12 cellular contexts compared by ENCODE assay signal in the genomic region with DNA sequence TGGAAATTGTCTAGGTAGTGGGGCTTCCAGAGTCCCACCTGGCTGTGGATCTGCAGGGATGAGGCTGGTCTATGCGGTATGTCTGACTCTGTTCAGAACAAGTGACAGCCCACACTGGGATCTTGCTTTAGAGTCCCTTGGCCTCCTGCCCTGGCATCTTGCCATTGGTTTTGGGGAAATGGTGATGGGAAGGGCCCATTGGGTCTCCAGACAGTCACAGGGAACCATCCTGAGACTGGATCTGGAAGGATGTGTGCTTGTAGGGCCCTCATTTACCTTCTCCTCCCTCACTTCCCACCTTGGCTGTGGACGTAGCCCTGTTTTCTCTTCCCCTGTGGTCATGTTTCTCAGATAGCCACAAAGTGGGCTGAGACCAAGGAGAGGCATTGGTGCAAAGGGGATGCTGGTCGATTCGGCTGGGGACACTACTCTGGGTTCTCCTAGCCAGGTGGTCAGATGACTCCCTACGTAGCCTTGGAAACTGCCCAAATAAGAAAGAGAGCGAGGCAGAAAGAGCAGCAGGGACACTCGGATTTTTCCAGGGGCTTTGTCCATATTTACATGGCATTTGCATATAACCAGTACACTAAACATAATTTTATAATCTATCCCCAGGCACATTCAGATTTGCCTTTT. TPM values are rescaled to one million over a fixed set of nuclear protein-coding genes. Genes with fewer than 3 reads are reported as not detected.
DNase-seq lines count a peak whose midpoint lies in the region; ATAC-seq and TF ChIP-seq lines count a peak whose summit lies in the region.
"Had no signal": no experiment of that assay in that cellular context is flagged by ENCODE, and none has a peak within 500 bp of the region (broad histone marks: within the 10 kb centered on the region; RNA-seq: fewer than 3 reads in every experiment).

No MANE protein-coding gene starts in this region.

- TF ChIP-seq POLR2A in breast epithelium (IDR thresholded peaks at IDR 0.05), result no peak

- H3K36me3 Mint-ChIP-seq in HFFc6 (ENCODE audit: low read depth), result no peaks in the 10 kb centered on the region
- H3K36me3 Mint-ChIP-seq: stimulated activated memory B cell treated with anti-CD40 and anti-IgM and Interleukin-4, amounts not matched to agents 10 μg/mL and 1 μg/mL and 100 μg/mL, for 72 hours had no signal

- WGBS in lung, 2 donors, result 60 to 80% methylated on average over 7 of the region's 7 CpGs

- no peaks in the 10 kb centered on the region for H3K9me2 ChIP-seq in OCI-LY7 (ENCODE audit: insufficient read depth, low read length)

- H3K27ac ChIP-seq in breast epithelium (peak overlapping the region; percentile 92 to 95), lung (ENCODE audit: low read depth in 1 of 2, low read length in 1 of 2) (peak overlapping the region in 1 of 2 donors; percentile 88), skin epidermis (peak overlapping the region in 14 of 21 experiments; percentile 25 to 87 (median 68)), OCI-LY7 (ENCODE audit: low read depth, low read length, poor library complexity, severe bottlenecking) (no peak overlapping the region)
- H3K27ac ChIP-seq: BLaER1 treated with 17β-estradiol and CSF1 and Interleukin-3, amounts not matched to agents 10 nM and 100 nM had no signal

- intact Hi-C loops in breast epithelium (cut with DNase I; ENCODE audit: low total_unique reads) (no loop called here), OCI-LY7 (cut with micrococcal nuclease; ENCODE audit: unreplicated experiment) (no loop called here)

- no peaks in the 10 kb centered on the region for H4K20me1 ChIP-seq in OCI-LY7 (ENCODE audit: insufficient read depth, low read length)
- H4K20me1 ChIP-seq: BLaER1 treated with 17β-estradiol and CSF1 and Interleukin-3, amounts not matched to agents 10 nM and 100 nM had no signal

- H3K4me3 Mint-ChIP-seq in HFFc6, result no peak overlapping the region
- H3K4me3 Mint-ChIP-seq: stimulated activated memory B cell treated with anti-CD40 and anti-IgM and Interleukin-4, amounts not matched to agents 10 μg/mL and 1 μg/mL and 100 μg/mL, for 72 hours had no signal

- no peak for ATAC-seq in lung (ENCODE audit: insufficient read depth, low FRiP score)
- ATAC-seq: stimulated activated memory B cell treated with anti-CD40 and anti-IgM and Interleukin-4, amounts not matched to agents 10 μg/mL and 1 μg/mL and 100 μg/mL, for 72 hours had no signal

- no peak overlapping the region for H2AFZ ChIP-seq in OCI-LY7 (ENCODE audit: low read length)

- peaks cover 38% of the 10 kb centered on the region for H3K4me1 Mint-ChIP-seq in HFFc6 (ENCODE audit: low read depth)
- H3K4me1 Mint-ChIP-seq: stimulated activated memory B cell treated with anti-CD40 and anti-IgM and Interleukin-4, amounts not matched to agents 10 μg/mL and 1 μg/mL and 100 μg/mL, for 72 hours had no signal

- no peaks in the 10 kb centered on the region for H3K36me3 ChIP-seq in breast epithelium
- H3K36me3 ChIP-seq in lung (ENCODE audit: control insufficient read depth in 2 of 2, insufficient read depth in 2 of 2, low read length in 2 of 2), result no peaks in the 10 kb centered on the region
- no peaks in the 10 kb centered on the region for H3K36me3 ChIP-seq in HAP-1 (replicated peaks)
- H3K36me3 ChIP-seq in OCI-LY7 (ENCODE audit: insufficient read depth, low read length), result no peaks in the 10 kb centered on the region
- H3K36me3 ChIP-seq: BLaER1 treated with 17β-estradiol and CSF1 and Interleukin-3, amounts not matched to agents 10 nM and 100 nM had no signal

- peak overlapping the region; percentile 18; the same call in 1 of the 2 replicates for H3K27ac Mint-ChIP-seq in HFFc6
- H3K27ac Mint-ChIP-seq: stimulated activated memory B cell treated with anti-CD40 and anti-IgM and Interleukin-4, amounts not matched to agents 10 μg/mL and 1 μg/mL and 100 μg/mL, for 72 hours had no signal

- CTCF ChIA-PET in GM10248 (lab: Yijun Ruan, JAX) (no interaction called here), OCI-LY7 (lab: Charles Lee; ENCODE audit: unreplicated experiment) (no interaction called here)

- H3K4me3 ChIP-seq in breast epithelium (peak overlapping the region; percentile 7 to 47 (median 24)), lung (no peak overlapping the region), skin epidermis (no peak overlapping the region), HAP-1 (no peak overlapping the region), OCI-LY7 (ENCODE audit: low read depth, low read length, poor library complexity, severe bottlenecking) (no peak overlapping the region)
- H3K4me3 ChIP-seq: BLaER1 treated with 17β-estradiol and CSF1 and Interleukin-3, amounts not matched to agents 10 nM and 100 nM had no signal

- no peak overlapping the region for H3K4me2 ChIP-seq in OCI-LY7 (ENCODE audit: low read length)
- H3K4me2 ChIP-seq: BLaER1 treated with 17β-estradiol and CSF1 and Interleukin-3, amounts not matched to agents 10 nM and 100 nM had no signal

- H3K9me3 ChIP-seq in breast epithelium, result no peaks in the 10 kb centered on the region
- H3K9me3 ChIP-seq in lung (ENCODE audit: control insufficient read depth in 2 of 2, insufficient read depth in 1 of 2, low read length in 1 of 2), result no peaks in the 10 kb centered on the region
- no peaks in the 10 kb centered on the region for H3K9me3 ChIP-seq in HAP-1
- H3K9me3 ChIP-seq in OCI-LY7 (ENCODE audit: low read length), result no peaks in the 10 kb centered on the region
- H3K9me3 ChIP-seq: BLaER1 treated with 17β-estradiol and CSF1 and Interleukin-3, amounts not matched to agents 10 nM and 100 nM had no signal

- H3K4me1 ChIP-seq in breast epithelium (peaks cover 30 to 48% of the 10 kb centered on the region in 2 donors), lung (ENCODE audit: control insufficient read depth in 2 of 2, insufficient read depth in 2 of 2, low read length in 2 of 2) (peaks cover 0 to 42% of the 10 kb centered on the region in 2 donors), HAP-1 (peaks cover 16% of the 10 kb centered on the region), OCI-LY7 (ENCODE audit: insufficient read depth, low read length, poor library complexity, severe bottlenecking) (no peaks in the 10 kb centered on the region)

- TF ChIP-seq CTCF in HFFc6 (IDR thresholded peaks at IDR 0.05) (no peak), breast epithelium (IDR thresholded peaks at IDR 0.05) (no peak), lung (IDR thresholded peaks at IDR 0.05; ENCODE audit: control extremely low read depth, extremely low read depth) (no peak), GM10248 (IDR thresholded peaks at IDR 0.05; ENCODE audit: control extremely low read depth, extremely low read depth, low read depth, missing control alignments) (no peak), OCI-LY7 (conservative IDR thresholded peaks at IDR 0.05; ENCODE audit: low read length) (no peak)

- POLR2A ChIA-PET in GM10248 (lab: Yijun Ruan, JAX) (no interaction called here), OCI-LY7 (lab: Charles Lee) (no interaction called here)

- H3K79me2 ChIP-seq in OCI-LY7 (ENCODE audit: insufficient read depth, low read depth, low read length), result no peaks in the 10 kb centered on the region

- H3K27me3 ChIP-seq in breast epithelium (no peaks in the 10 kb centered on the region), lung (ENCODE audit: control insufficient read depth, insufficient read depth) (no peaks in the 10 kb centered on the region), HAP-1 (ENCODE audit: low read depth) (no peaks in the 10 kb centered on the region)
- H3K27me3 ChIP-seq: BLaER1 treated with 17β-estradiol and CSF1 and Interleukin-3, amounts not matched to agents 10 nM and 100 nM had no signal

- H3K9me3 Mint-ChIP-seq in HFFc6, result no peaks in the 10 kb centered on the region
- H3K9me3 Mint-ChIP-seq: stimulated activated memory B cell treated with anti-CD40 and anti-IgM and Interleukin-4, amounts not matched to agents 10 μg/mL and 1 μg/mL and 100 μg/mL, for 72 hours had no signal

- no peaks in the 10 kb centered on the region; the same call in 1 of the 2 replicates for H3K27me3 Mint-ChIP-seq in HFFc6 (ENCODE audit: insufficient read depth)

- in situ Hi-C loops in HAP-1 (cut with MboI; ENCODE audit: low sequenced_read_pairs), result no loop called here

- DNase-seq in HFFc6 (no peak), breast epithelium (ENCODE audit: low spot score in 2 of 2) (no peak), lung (ENCODE audit: low spot score) (peak; percentile 46), HAP-1 (ENCODE audit: low spot score in 2 of 2) (no peak), GM10248 (ENCODE audit: extremely low spot score) (no peak), OCI-LY7 (ENCODE audit: low spot score) (no peak)
- no peak for DNase-seq in stimulated activated CD4-positive, alpha-beta T cell treated with anti-CD3 and anti-CD28 coated beads, Interleukin-4, amount 100 ng/mL, for 4 hours
- DNase-seq: activated naive CD4-positive, alpha-beta T cell; NCI-H2029 treated with DMSO at 0.1 percent for 48 hours had no signal

- BruUV-seq in OCI-LY7 (replicated peaks; lab: Mats Ljungman, UMichigan), result no TSS peak

RNA-seq across cellular contexts. Expression of gene SOX13, which starts 15.1 kb away (rescaled TPM):
- 10 to 100 TPM in 5 of 6 experiments, 1 to 10 TPM in 1; 9.9 to 13.5 (median 11.1) TPM for total RNA-seq in HFFc6 (2021; fragmentation: NEBNext Ultra II Directional; extraction: Animal tissue kit (Norgen Biotek cat#: 25700))
- total RNA-seq in breast epithelium (10 to 100 TPM; 22.9 to 34.7 (median 31.9) TPM), lung (10 to 100 TPM; 42.0 to 52.6 TPM), OCI-LY7 (2022) (0.27 and 0.53 TPM in 2 replicates)
- polyA plus RNA-seq in lung, result 10 to 100 TPM; 14.7 to 18.5 TPM
- not detected in 2 replicates for total RNA-seq in OCI-LY7 (2014; rRNA removed; shearing (Covaris generic))

Comparison
In these comparisons a context has a peak if more than half of its experiments do, and no peak if none do; other contexts are left out.
1. H3K4me3 ChIP-seq: peak in breast epithelium (3 of 3); none in lung (single experiment), skin epidermis (0 of 7), HAP-1 (single experiment) and OCI-LY7 (single experiment).
2. RNA of gene SOX13, which starts 15.1 kb away (total RNA-seq): 42.0 to 52.6 TPM in lung, 22.9 to 34.7 TPM in breast epithelium and 9.9 to 13.5 TPM in HFFc6; 0.27 to 0.53 TPM in OCI-LY7; every median in the first group is over 4 times any median in the second.